2 cellular contexts compared by ENCODE assay signal in genomic region chr2:73852020-73852419, GRCh38.
A peak's percentile ranks its signal among the peaks of the same experiment; 100 is the strongest.
TF ChIP-seq lines count a peak whose summit lies in the region.

No MANE protein-coding gene starts in this region.

TF ChIP-seq in IMR-90, 13 proteins besides CTCF, POLR2A, EP300 and RAD21:
- TF ChIP-seq CHD1 (IDR thresholded peaks at IDR 0.05; ENCODE audit: low read depth, low read length) (no peak), FOS (IDR thresholded peaks at IDR 0.05; ENCODE audit: low read depth, low read length) (peak; percentile 96), CEBPB (IDR thresholded peaks at IDR 0.05; ENCODE audit: low read depth, low read length) (peak; percentile 56; the same call in 1 of the 2 replicates), RCOR1 (IDR thresholded peaks at IDR 0.05; ENCODE audit: insufficient replicate concordance, low read length) (peak; percentile 13), MXI1 (IDR thresholded peaks at IDR 0.05; ENCODE audit: borderline replicate concordance, low read depth, low read length) (no peak), BHLHE40 (IDR thresholded peaks at IDR 0.05; ENCODE audit: low read depth, low read length) (peak; percentile 53; the same call in 1 of the 2 replicates)

TF ChIP-seq in HepG2, 621 proteins besides CTCF, POLR2A, EP300 and RAD21:
- TF ChIP-seq, protein P1, sequence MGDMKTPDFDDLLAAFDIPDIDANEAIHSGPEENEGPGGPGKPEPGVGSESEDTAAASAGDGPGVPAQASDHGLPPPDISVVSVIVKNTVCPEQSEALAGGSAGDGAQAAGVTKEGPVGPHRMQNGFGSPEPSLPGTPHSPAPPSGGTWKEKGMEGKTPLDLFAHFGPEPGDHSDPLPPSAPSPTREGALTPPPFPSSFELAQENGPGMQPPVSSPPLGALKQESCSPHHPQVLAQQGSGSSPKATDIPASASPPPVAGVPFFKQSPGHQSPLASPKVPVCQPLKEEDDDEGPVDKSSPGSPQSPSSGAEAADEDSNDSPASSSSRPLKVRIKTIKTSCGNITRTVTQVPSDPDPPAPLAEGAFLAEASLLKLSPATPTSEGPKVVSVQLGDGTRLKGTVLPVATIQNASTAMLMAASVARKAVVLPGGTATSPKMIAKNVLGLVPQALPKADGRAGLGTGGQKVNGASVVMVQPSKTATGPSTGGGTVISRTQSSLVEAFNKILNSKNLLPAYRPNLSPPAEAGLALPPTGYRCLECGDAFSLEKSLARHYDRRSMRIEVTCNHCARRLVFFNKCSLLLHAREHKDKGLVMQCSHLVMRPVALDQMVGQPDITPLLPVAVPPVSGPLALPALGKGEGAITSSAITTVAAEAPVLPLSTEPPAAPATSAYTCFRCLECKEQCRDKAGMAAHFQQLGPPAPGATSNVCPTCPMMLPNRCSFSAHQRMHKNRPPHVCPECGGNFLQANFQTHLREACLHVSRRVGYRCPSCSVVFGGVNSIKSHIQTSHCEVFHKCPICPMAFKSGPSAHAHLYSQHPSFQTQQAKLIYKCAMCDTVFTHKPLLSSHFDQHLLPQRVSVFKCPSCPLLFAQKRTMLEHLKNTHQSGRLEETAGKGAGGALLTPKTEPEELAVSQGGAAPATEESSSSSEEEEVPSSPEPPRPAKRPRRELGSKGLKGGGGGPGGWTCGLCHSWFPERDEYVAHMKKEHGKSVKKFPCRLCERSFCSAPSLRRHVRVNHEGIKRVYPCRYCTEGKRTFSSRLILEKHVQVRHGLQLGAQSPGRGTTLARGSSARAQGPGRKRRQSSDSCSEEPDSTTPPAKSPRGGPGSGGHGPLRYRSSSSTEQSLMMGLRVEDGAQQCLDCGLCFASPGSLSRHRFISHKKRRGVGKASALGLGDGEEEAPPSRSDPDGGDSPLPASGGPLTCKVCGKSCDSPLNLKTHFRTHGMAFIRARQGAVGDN (CRISPR knock-in tag; IDR thresholded peaks at IDR 0.05), result no peak
- TF ChIP-seq FIP1L1 (IDR thresholded peaks at IDR 0.05; ENCODE audit: borderline replicate concordance, insufficient read depth, low read depth, low read length), result no peak
- no peak for TF ChIP-seq CREB3 (CRISPR knock-in tag; IDR thresholded peaks at IDR 0.05)
- peak; percentile 65 for TF ChIP-seq FOSL2 (CRISPR knock-in tag; IDR thresholded peaks at IDR 0.05)
- no peak for TF ChIP-seq ZSCAN5A (CRISPR knock-in tag; IDR thresholded peaks at IDR 0.05; ENCODE audit: borderline replicate concordance)
- no peak for TF ChIP-seq ZNF543 (CRISPR knock-in tag; IDR thresholded peaks at IDR 0.05)
- TF ChIP-seq HOXD1 (CRISPR knock-in tag; IDR thresholded peaks at IDR 0.05), result no peak
- TF ChIP-seq, protein P2, sequence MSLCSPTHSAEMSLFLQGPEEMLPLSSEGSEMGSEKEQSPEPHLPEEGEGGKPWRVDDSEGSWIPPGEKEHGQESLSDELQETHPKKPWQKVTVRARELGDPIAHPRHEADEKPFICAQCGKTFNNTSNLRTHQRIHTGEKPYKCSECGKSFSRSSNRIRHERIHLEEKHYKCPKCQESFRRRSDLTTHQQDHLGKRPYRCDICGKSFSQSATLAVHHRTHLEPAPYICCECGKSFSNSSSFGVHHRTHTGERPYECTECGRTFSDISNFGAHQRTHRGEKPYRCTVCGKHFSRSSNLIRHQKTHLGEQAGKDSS (CRISPR knock-in tag; IDR thresholded peaks at IDR 0.05; ENCODE audit: borderline replicate concordance, low read depth), result no peak
- TF ChIP-seq SALL1 (CRISPR knock-in tag; IDR thresholded peaks at IDR 0.05), result no peak
- TF ChIP-seq, protein P3, sequence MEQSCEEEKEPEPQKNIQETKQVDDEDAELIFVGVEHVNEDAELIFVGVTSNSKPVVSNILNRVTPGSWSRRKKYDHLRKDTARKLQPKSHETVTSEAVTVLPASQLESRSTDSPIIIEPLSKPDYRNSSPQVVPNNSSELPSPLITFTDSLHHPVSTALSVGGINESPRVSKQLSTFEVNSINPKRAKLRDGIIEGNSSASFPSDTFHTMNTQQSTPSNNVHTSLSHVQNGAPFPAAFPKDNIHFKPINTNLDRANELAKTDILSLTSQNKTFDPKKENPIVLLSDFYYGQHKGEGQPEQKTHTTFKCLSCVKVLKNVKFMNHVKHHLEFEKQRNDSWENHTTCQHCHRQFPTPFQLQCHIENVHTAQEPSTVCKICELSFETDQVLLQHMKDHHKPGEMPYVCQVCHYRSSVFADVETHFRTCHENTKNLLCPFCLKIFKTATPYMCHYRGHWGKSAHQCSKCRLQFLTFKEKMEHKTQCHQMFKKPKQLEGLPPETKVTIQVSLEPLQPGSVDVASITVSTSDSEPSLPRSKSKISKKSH (CRISPR knock-in tag; IDR thresholded peaks at IDR 0.05; ENCODE audit: borderline replicate concordance), result no peak
- no peak for TF ChIP-seq BRD4 (CRISPR knock-in tag; IDR thresholded peaks at IDR 0.05)
- TF ChIP-seq ZHX2 (IDR thresholded peaks at IDR 0.05; ENCODE audit: low read depth), result no peak
- TF ChIP-seq ZHX2 (CRISPR knock-in tag; IDR thresholded peaks at IDR 0.05; ENCODE audit: borderline replicate concordance), result no peak
- TF ChIP-seq, protein P4, sequence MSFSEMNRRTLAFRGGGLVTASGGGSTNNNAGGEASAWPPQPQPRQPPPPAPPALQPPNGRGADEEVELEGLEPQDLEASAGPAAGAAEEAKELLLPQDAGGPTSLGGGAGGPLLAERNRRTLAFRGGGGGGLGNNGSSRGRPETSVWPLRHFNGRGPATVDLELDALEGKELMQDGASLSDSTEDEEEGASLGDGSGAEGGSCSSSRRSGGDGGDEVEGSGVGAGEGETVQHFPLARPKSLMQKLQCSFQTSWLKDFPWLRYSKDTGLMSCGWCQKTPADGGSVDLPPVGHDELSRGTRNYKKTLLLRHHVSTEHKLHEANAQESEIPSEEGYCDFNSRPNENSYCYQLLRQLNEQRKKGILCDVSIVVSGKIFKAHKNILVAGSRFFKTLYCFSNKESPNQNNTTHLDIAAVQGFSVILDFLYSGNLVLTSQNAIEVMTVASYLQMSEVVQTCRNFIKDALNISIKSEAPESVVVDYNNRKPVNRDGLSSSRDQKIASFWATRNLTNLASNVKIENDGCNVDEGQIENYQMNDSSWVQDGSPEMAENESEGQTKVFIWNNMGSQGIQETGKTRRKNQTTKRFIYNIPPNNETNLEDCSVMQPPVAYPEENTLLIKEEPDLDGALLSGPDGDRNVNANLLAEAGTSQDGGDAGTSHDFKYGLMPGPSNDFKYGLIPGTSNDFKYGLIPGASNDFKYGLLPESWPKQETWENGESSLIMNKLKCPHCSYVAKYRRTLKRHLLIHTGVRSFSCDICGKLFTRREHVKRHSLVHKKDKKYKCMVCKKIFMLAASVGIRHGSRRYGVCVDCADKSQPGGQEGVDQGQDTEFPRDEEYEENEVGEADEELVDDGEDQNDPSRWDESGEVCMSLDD (CRISPR knock-in tag; IDR thresholded peaks at IDR 0.05; ENCODE audit: borderline replicate concordance), result peak; percentile 33; the same call in 1 of the 2 replicates
- TF ChIP-seq CHD4 (IDR thresholded peaks at IDR 0.05; ENCODE audit: borderline replicate concordance, low read length), result no peak
- no peak for TF ChIP-seq NR3C1 (CRISPR knock-in tag; IDR thresholded peaks at IDR 0.05)
- peak; percentile 32; the same call in 1 of the 2 replicates for TF ChIP-seq CREB1 (IDR thresholded peaks at IDR 0.05)
- no peak for TF ChIP-seq CREB1 (CRISPR knock-in tag; IDR thresholded peaks at IDR 0.05)
- TF ChIP-seq ZNF780A (CRISPR knock-in tag; IDR thresholded peaks at IDR 0.05), result 0 out of 2 replicates have a peak, but pooled peaks have one; percentile 24
- no peak for TF ChIP-seq HMGA1 (CRISPR knock-in tag; conservative IDR thresholded peaks at IDR 0.05)
- no peak for TF ChIP-seq ZNF883 (CRISPR knock-in tag; IDR thresholded peaks at IDR 0.05; ENCODE audit: not compliant biosample characterization)
- TF ChIP-seq, protein P5, sequence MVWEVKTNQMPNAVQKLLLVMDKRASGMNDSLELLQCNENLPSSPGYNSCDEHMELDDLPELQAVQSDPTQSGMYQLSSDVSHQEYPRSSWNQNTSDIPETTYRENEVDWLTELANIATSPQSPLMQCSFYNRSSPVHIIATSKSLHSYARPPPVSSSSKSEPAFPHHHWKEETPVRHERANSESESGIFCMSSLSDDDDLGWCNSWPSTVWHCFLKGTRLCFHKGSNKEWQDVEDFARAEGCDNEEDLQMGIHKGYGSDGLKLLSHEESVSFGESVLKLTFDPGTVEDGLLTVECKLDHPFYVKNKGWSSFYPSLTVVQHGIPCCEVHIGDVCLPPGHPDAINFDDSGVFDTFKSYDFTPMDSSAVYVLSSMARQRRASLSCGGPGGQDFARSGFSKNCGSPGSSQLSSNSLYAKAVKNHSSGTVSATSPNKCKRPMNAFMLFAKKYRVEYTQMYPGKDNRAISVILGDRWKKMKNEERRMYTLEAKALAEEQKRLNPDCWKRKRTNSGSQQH (CRISPR knock-in tag; IDR thresholded peaks at IDR 0.05; ENCODE audit: low read depth), result no peak
- TF ChIP-seq ZMYM3 (CRISPR knock-in tag; IDR thresholded peaks at IDR 0.05), result no peak
